20 cellular contexts compared by ENCODE assay signal in genomic region chr12:6285532-6286306, GRCh38. TPM values are rescaled to one million over a fixed set of nuclear protein-coding genes. Genes with fewer than 3 reads are reported as not detected.
DNase-seq lines count a peak whose midpoint lies in the region; ATAC-seq and TF ChIP-seq lines count a peak whose summit lies in the region.
"Had no signal": no experiment of that assay in that cellular context is flagged by ENCODE, and none has a peak within 500 bp of the region (broad histone marks: within the 10 kb centered on the region; RNA-seq: fewer than 3 reads in every experiment).

No MANE protein-coding gene starts in this region.

- no peaks in the 10 kb centered on the region for H3K36me3 Mint-ChIP-seq in Calu3 (ENCODE audit: insufficient read depth, unreplicated experiment)
- H3K36me3 Mint-ChIP-seq: CD4-positive, CD25-positive, alpha-beta regulatory T cell; memory B cell had no signal

- H3K4me2 ChIP-seq in PC-9 = peak overlapping the region; percentile 53; the same call in 1 of the 2 replicates

- POLR2A ChIA-PET in PC-9 (lab: Charles Lee; ENCODE audit: unreplicated experiment) = interaction anchor here (0.5 kb wide), 1 partner anchor 104 kb away, joined by 4 read pairs; no protein-coding TSS in a partner anchor

- peaks cover 3% of the 10 kb centered on the region for H3K9me3 Mint-ChIP-seq in Calu3 (ENCODE audit: low read depth, unreplicated experiment)
- H3K9me3 Mint-ChIP-seq: CD4-positive, CD25-positive, alpha-beta regulatory T cell; memory B cell had no signal

- intact Hi-C loops in Calu3 (cut with micrococcal nuclease; ENCODE audit: unreplicated experiment) (loop anchor here (1.0 to 10.0 kb wide), 3 partner anchors 90 to 301 kb away; no protein-coding TSS in a partner anchor), PC-9 (cut with micrococcal nuclease; ENCODE audit: unreplicated experiment) (loop anchor here (1.0 to 2.0 kb wide), 6 partner anchors 37 to 297 kb away; no protein-coding TSS in a partner anchor), mucosa of descending colon (cut with DNase I, micrococcal nuclease) (loop anchor here in 1 of 2 donors (10.0 kb wide), 1 partner anchor 301 kb away; no protein-coding TSS in a partner anchor)

- peaks cover 35% of the 10 kb centered on the region for H3K4me1 ChIP-seq in PC-9 (replicated peaks; ENCODE audit: insufficient read depth)
- H3K4me1 ChIP-seq in mucosa of descending colon (ENCODE audit: low read depth) = peaks cover 7% of the 10 kb centered on the region
- H3K4me1 ChIP-seq: upper lobe of right lung had no signal

- BruUV-seq in Calu3 (replicated peaks; lab: Mats Ljungman, UMichigan) = no TSS peak
- no TSS peak for BruUV-seq in PC-9 (replicated peaks; lab: Mats Ljungman, UMichigan)

- H3F3A ChIP-seq in PC-9 (ENCODE audit: insufficient read depth, low read depth) = peaks cover 35% of the 10 kb centered on the region

- H2AFZ ChIP-seq in PC-9 = no peak overlapping the region; the same call in 1 of the 2 replicates

- H3K27me3 ChIP-seq in PC-9 (ENCODE audit: insufficient read depth, low read depth) = no peaks in the 10 kb centered on the region
- H3K27me3 ChIP-seq: ascending aorta, colonic mucosa, SJCRH30, stomach, upper lobe of right lung had no signal

- CTCF ChIA-PET in Calu3 (lab: Charles Lee) = interaction anchor here (0.6 to 2.4 kb wide), 11 partner anchors 9 to 297 kb away, joined by 3 to 27 read pairs (median 4); no protein-coding TSS in a partner anchor
- CTCF ChIA-PET in PC-9 (lab: Charles Lee) = interaction anchor here (0.5 to 2.2 kb wide), 12 partner anchors 9 to 1947 kb away, joined by 3 to 21 read pairs (median 4); no protein-coding TSS in a partner anchor

- peak; percentile 20 for ATAC-seq in mucosa of descending colon
- ATAC-seq in HG02981 (IDR thresholded peaks at IDR 0.05; ENCODE audit: unreplicated experiment) = no peak

- TF ChIP-seq CTCF in Calu3 (IDR thresholded peaks at IDR 0.05; ENCODE audit: unreplicated experiment) (no peak), PC-9 (conservative IDR thresholded peaks at IDR 0.05) (no peak), epithelial cell of esophagus (IDR thresholded peaks at IDR 0.05; ENCODE audit: insufficient read depth, low read depth, low read length, missing control alignments) (no peak), mucosa of descending colon (IDR thresholded peaks at IDR 0.05) (no peak)

- H3K9me3 ChIP-seq in PC-9 (ENCODE audit: insufficient read depth, low read depth) (no peaks in the 10 kb centered on the region), mucosa of descending colon (no peaks in the 10 kb centered on the region)
- H3K9me3 ChIP-seq: ascending aorta, colonic mucosa, heart right ventricle, SJCRH30, stomach, upper lobe of right lung had no signal

- peak overlapping the region; percentile 73 for H3K27ac Mint-ChIP-seq in Calu3 (ENCODE audit: unreplicated experiment)
- H3K27ac Mint-ChIP-seq: activated CD4-positive, alpha-beta T cell treated with anti-CD3 and anti-CD28 coated beads for 36 hours; CD4-positive, CD25-positive, alpha-beta regulatory T cell; memory B cell; nephron progenitor cell had no signal

- no peak for DNase-seq in Calu3
- DNase-seq in PC-9 = peak in 1 of 2 experiments; percentile 36
- DNase-seq in epithelial cell of esophagus (ENCODE audit: low read depth) = peak; percentile 77
- no peak for DNase-seq in mucosa of descending colon
- no peak for DNase-seq in SHP77 (lab: John Stamatoyannopoulos, UW)
- no peak for DNase-seq in NCI-H82 treated with DMSO at 0.1 percent for 48 hours (lab: John Stamatoyannopoulos, UW; ENCODE audit: unreplicated experiment)
- DNase-seq in NCI-H524 (lab: John Stamatoyannopoulos, UW) = no peak
- DNase-seq: upper lobe of right lung had no signal

- H3K27ac ChIP-seq in PC-9 = 0 out of 2 replicates have a peak overlapping the region, but pooled peaks have one; percentile 9
- H3K27ac ChIP-seq: ascending aorta, colonic mucosa, heart right ventricle, SJCRH30, stomach, upper lobe of right lung had no signal

- H3K4me3 ChIP-seq in PC-9 (no peak overlapping the region), epithelial cell of esophagus (ENCODE audit: low read length) (no peak overlapping the region), mucosa of descending colon (no peak overlapping the region)
- H3K4me3 ChIP-seq: ascending aorta, colonic mucosa, heart right ventricle, SJCRH30, stomach, upper lobe of right lung had no signal

- H3K9me2 ChIP-seq in PC-9 (ENCODE audit: insufficient read depth) = no peaks in the 10 kb centered on the region

- peaks cover 29% of the 10 kb centered on the region for H3K4me1 Mint-ChIP-seq in Calu3 (ENCODE audit: low read depth, unreplicated experiment)

- H4K20me1 ChIP-seq in PC-9 (ENCODE audit: insufficient read depth) = no peaks in the 10 kb centered on the region

- H3K4me3 Mint-ChIP-seq in Calu3 (ENCODE audit: low read depth, unreplicated experiment) = no peak overlapping the region
- H3K4me3 Mint-ChIP-seq: activated CD4-positive, alpha-beta T cell treated with anti-CD3 and anti-CD28 coated beads for 36 hours; CD4-positive, CD25-positive, alpha-beta regulatory T cell; H9; memory B cell; nephron progenitor cell had no signal

- no peaks in the 10 kb centered on the region for H3K79me2 ChIP-seq in PC-9 (ENCODE audit: low read depth)

- H3K27me3 Mint-ChIP-seq in Calu3 (ENCODE audit: unreplicated experiment) = no peaks in the 10 kb centered on the region

- H3K36me3 ChIP-seq in PC-9 (ENCODE audit: low read depth) = no peaks in the 10 kb centered on the region
- H3K36me3 ChIP-seq in mucosa of descending colon (ENCODE audit: low read depth) = no peaks in the 10 kb centered on the region
- H3K36me3 ChIP-seq: ascending aorta, colonic mucosa, heart right ventricle, SJCRH30, stomach, upper lobe of right lung had no signal

RNA-seq across cellular contexts. Expression of gene PLEKHG6, which starts 24.8 kb away (rescaled TPM):
- total RNA-seq in Calu3 (2022) = 25.1 and 32.3 TPM in 2 replicates
- total RNA-seq in PC-9 (2021) = 86.5 and 89.9 TPM in 2 replicates
- total RNA-seq in mucosa of descending colon = 100 to 1,000 TPM in 2 of 3 donors, 10 to 100 TPM in 1; 90.4 to 190 (median 128) TPM
- total RNA-seq: A673; activated CD4-positive, alpha-beta T cell treated with anti-CD3 and anti-CD28 coated beads for 36 hours; ascending aorta; CD4-positive, CD25-positive, alpha-beta regulatory T cell had no signal

RNA-seq across cellular contexts. Expression of gene TNFRSF1A, which starts 56.2 kb away (rescaled TPM):
- total RNA-seq in Calu3 (2022) (76.7 and 79.3 TPM in 2 replicates), PC-9 (2021) (144 and 165 TPM in 2 replicates), mucosa of descending colon (100 to 1,000 TPM; 166 to 237 (median 211) TPM)
